Comparison of ENCODE assay signal across 30 cellular contexts in genomic region chr2:154655499-154655898, GRCh38. TPM values are rescaled to one million over a fixed set of nuclear protein-coding genes. Genes with fewer than 3 reads are reported as not detected.
A peak's percentile ranks its signal among the peaks of the same experiment; 100 is the strongest.
DNase-seq lines count a peak whose midpoint lies in the region; ATAC-seq, FAIRE-seq and TF ChIP-seq lines count a peak whose summit lies in the region.
"Had no signal": no experiment of that assay in that cellular context is flagged by ENCODE, and none has a peak within 500 bp of the region (broad histone marks: within the 10 kb centered on the region; RNA-seq: fewer than 3 reads in every experiment).

No MANE protein-coding gene starts in this region.

- H3K4ac ChIP-seq in trophoblast cell (ENCODE audit: low read depth, low read length): no peak overlapping the region

- H4K20me1 ChIP-seq in HepG2 (ENCODE audit: insufficient read depth, low read length): no peaks in the 10 kb centered on the region
- H4K20me1 ChIP-seq in OCI-LY1 (ENCODE audit: insufficient read depth, low read length): no peaks in the 10 kb centered on the region
- no peaks in the 10 kb centered on the region for H4K20me1 ChIP-seq in SK-N-SH (ENCODE audit: insufficient read depth)
- H4K20me1 ChIP-seq: BLaER1 had no signal

- no peak overlapping the region for H3K4me2 ChIP-seq in HepG2 (ENCODE audit: low read depth, low read length)
- H3K4me2 ChIP-seq in OCI-LY1 (ENCODE audit: low read length): no peak overlapping the region
- H3K4me2 ChIP-seq in trophoblast cell (ENCODE audit: low read length): no peak overlapping the region
- H3K4me2 ChIP-seq in SK-N-SH: no peak overlapping the region
- H3K4me2 ChIP-seq: BLaER1 had no signal

- H3K4me3 Mint-ChIP-seq in WTC11: no peak overlapping the region
- H3K4me3 Mint-ChIP-seq: CD14-positive monocyte; CD4-positive, alpha-beta memory T cell; CD8-positive, alpha-beta memory T cell had no signal

- no peak for TF ChIP-seq RAD21 in HepG2 (CRISPR knock-in tag; IDR thresholded peaks at IDR 0.05)
- no peak for TF ChIP-seq RAD21 in SK-N-SH (IDR thresholded peaks at IDR 0.05; ENCODE audit: low read length)

- H3K27me3 ChIP-seq in HepG2 (ENCODE audit: control insufficient read depth in 1 of 2, insufficient read depth in 2 of 2, low read length in 2 of 2) (no peaks in the 10 kb centered on the region), right lobe of liver (no peaks in the 10 kb centered on the region), OCI-LY1 (ENCODE audit: insufficient read depth, low read length) (no peaks in the 10 kb centered on the region), trophoblast cell (ENCODE audit: insufficient read depth, low read length) (no peaks in the 10 kb centered on the region), SK-N-SH (ENCODE audit: insufficient read depth) (no peaks in the 10 kb centered on the region)
- H3K27me3 ChIP-seq: BE2C, BLaER1 had no signal

- no peak overlapping the region for H2BK5ac ChIP-seq in trophoblast cell (ENCODE audit: low read depth, low read length, poor library complexity)

- H3K18ac ChIP-seq in trophoblast cell (ENCODE audit: low read length): no peak overlapping the region

- no peaks in the 10 kb centered on the region for H3K36me3 Mint-ChIP-seq in WTC11
- H3K36me3 Mint-ChIP-seq: CD14-positive monocyte; CD4-positive, alpha-beta memory T cell; CD4-positive, CD25-positive, alpha-beta regulatory T cell; CD8-positive, alpha-beta memory T cell had no signal

- H3K9me2 ChIP-seq in OCI-LY1 (ENCODE audit: low read depth, low read length) (no peaks in the 10 kb centered on the region), SK-N-SH (no peaks in the 10 kb centered on the region)

- no peak for TF ChIP-seq EP300 in HepG2 (IDR thresholded peaks at IDR 0.05; ENCODE audit: low read depth in 2 of 2, low read length in 2 of 2)
- no peak for TF ChIP-seq EP300 in HepG2 (CRISPR knock-in tag; IDR thresholded peaks at IDR 0.05; ENCODE audit: borderline replicate concordance)
- TF ChIP-seq EP300 in SK-N-SH (IDR thresholded peaks at IDR 0.05; ENCODE audit: borderline replicate concordance in 1 of 2, low read depth in 1 of 2, low read length in 1 of 2): no peak

- no peaks in the 10 kb centered on the region for H3K4me1 ChIP-seq in HepG2 (ENCODE audit: insufficient read depth, low read length)
- peaks cover 0 to 5% (median 0%) of the 10 kb centered on the region in 4 donors for H3K4me1 ChIP-seq in right lobe of liver
- no peaks in the 10 kb centered on the region for H3K4me1 ChIP-seq in OCI-LY1 (ENCODE audit: insufficient read depth, low read length, severe bottlenecking)
- no peaks in the 10 kb centered on the region for H3K4me1 ChIP-seq in trophoblast cell (ENCODE audit: control insufficient read depth in 1 of 2, insufficient read depth in 2 of 2, low read length in 2 of 2)
- H3K4me1 ChIP-seq in SK-N-SH (ENCODE audit: control insufficient read depth in 1 of 2, insufficient read depth in 2 of 2, low read depth in 1 of 2, low read length in 1 of 2): no peaks in the 10 kb centered on the region
- H3K4me1 ChIP-seq: BE2C, BLaER1 had no signal

- H3K4me3 ChIP-seq in HepG2 (replicated peaks in 1 of 3; ENCODE audit: insufficient read depth in 1 of 3, low read depth in 2 of 3, low read length in 3 of 3) (no peak overlapping the region), right lobe of liver (no peak overlapping the region), OCI-LY1 (ENCODE audit: low read depth, low read length, poor library complexity, severe bottlenecking) (no peak overlapping the region), trophoblast cell (ENCODE audit: low read depth, low read length) (no peak overlapping the region), SK-N-SH (ENCODE audit: low read depth in 2 of 2, low read length in 1 of 2) (no peak overlapping the region)
- H3K4me3 ChIP-seq: BLaER1 had no signal

- POLR2A ChIA-PET in HepG2 (lab: Yijun Ruan, JAX) (no interaction called here), WTC11 (lab: Charles Lee) (no interaction called here), SK-N-SH (lab: Yijun Ruan, JAX) (no interaction called here)

- intact Hi-C loops in HepG2 (cut with micrococcal nuclease; ENCODE audit: unreplicated experiment): no loop called here
- intact Hi-C loops in right lobe of liver (cut with DNase I): no loop called here
- intact Hi-C loops in left ventricle myocardium superior (cut with micrococcal nuclease): no loop called here

- no peak overlapping the region for H2AK5ac ChIP-seq in trophoblast cell (ENCODE audit: low read length)

- in situ Hi-C loops in HepG2 (cut with HindIII; ENCODE audit: extremely low pct_ligation_motif_present, low pct_unique_long_range_greater_than_20kb): no loop called here

- no peak overlapping the region for H3K23ac ChIP-seq in trophoblast cell (ENCODE audit: low read length)

- H2BK12ac ChIP-seq in trophoblast cell (ENCODE audit: low read length): no peak overlapping the region

- peak overlapping the region; percentile 33; the same call in 1 of the 2 replicates for H3K27ac Mint-ChIP-seq in WTC11
- H3K27ac Mint-ChIP-seq: CD4-positive, alpha-beta memory T cell; CD4-positive, CD25-positive, alpha-beta regulatory T cell had no signal

- H3K27me3 Mint-ChIP-seq in WTC11 (ENCODE audit: low read depth): no peaks in the 10 kb centered on the region
- H3K27me3 Mint-ChIP-seq: CD4-positive, alpha-beta memory T cell; CD4-positive, CD25-positive, alpha-beta regulatory T cell; CD8-positive, alpha-beta memory T cell had no signal

- H3K79me1 ChIP-seq in trophoblast cell (ENCODE audit: low read length): no peaks in the 10 kb centered on the region

- H3K9me3 ChIP-seq in HepG2 (ENCODE audit: low read length) (no peaks in the 10 kb centered on the region), right lobe of liver (no peaks in the 10 kb centered on the region), OCI-LY1 (ENCODE audit: low read length) (no peaks in the 10 kb centered on the region), trophoblast cell (ENCODE audit: insufficient read depth, low read depth, low read length) (no peaks in the 10 kb centered on the region), SK-N-SH (no peaks in the 10 kb centered on the region)
- H3K9me3 ChIP-seq: BE2C, BLaER1 had no signal

- H3K27ac ChIP-seq in HepG2 (ENCODE audit: extremely low read length, insufficient read depth, low read length) (no peak overlapping the region), right lobe of liver (no peak overlapping the region), OCI-LY1 (ENCODE audit: low read depth, low read length, poor library complexity, severe bottlenecking) (no peak overlapping the region), trophoblast cell (ENCODE audit: low read depth, low read length) (no peak overlapping the region), SK-N-SH (ENCODE audit: low read depth in 2 of 2, low read length in 1 of 2) (no peak overlapping the region)
- H3K27ac ChIP-seq: 22Rv1, BLaER1 had no signal

- H3F3A ChIP-seq in OCI-LY1 (ENCODE audit: insufficient read depth, low read length) (no peaks in the 10 kb centered on the region), SK-N-SH (replicated peaks; ENCODE audit: insufficient read depth) (no peaks in the 10 kb centered on the region)

- H2BK120ac ChIP-seq in trophoblast cell (ENCODE audit: insufficient read depth, low read length, poor library complexity): no peak overlapping the region

- H4K12ac ChIP-seq in trophoblast cell (ENCODE audit: low read depth, low read length): no peak overlapping the region

- H3K36me3 ChIP-seq in HepG2 (replicated peaks in 1 of 2; ENCODE audit: control insufficient read depth in 1 of 2, insufficient read depth in 2 of 2, low read length in 2 of 2): no peaks in the 10 kb centered on the region
- H3K36me3 ChIP-seq in right lobe of liver: no peaks in the 10 kb centered on the region
- H3K36me3 ChIP-seq in OCI-LY1 (ENCODE audit: insufficient read depth, low read length): no peaks in the 10 kb centered on the region
- H3K36me3 ChIP-seq in trophoblast cell (ENCODE audit: control insufficient read depth in 1 of 2, insufficient read depth in 2 of 2, low read length in 2 of 2): no peaks in the 10 kb centered on the region
- H3K36me3 ChIP-seq in SK-N-SH (replicated peaks in 1 of 2; ENCODE audit: control insufficient read depth in 1 of 2, insufficient read depth in 2 of 2, low read length in 1 of 2): no peaks in the 10 kb centered on the region
- H3K36me3 ChIP-seq: BE2C, BLaER1 had no signal

- no peak for TF ChIP-seq POLR2A in HepG2 (IDR thresholded peaks at IDR 0.05; ENCODE audit: insufficient read depth in 1 of 2, low read depth in 2 of 2, low read length in 2 of 2)
- no peak for TF ChIP-seq POLR2A in right lobe of liver (IDR thresholded peaks at IDR 0.05)

- TF ChIP-seq CTCF in HepG2 (CRISPR knock-in tag; IDR thresholded peaks at IDR 0.05) (no peak), right lobe of liver (IDR thresholded peaks at IDR 0.05) (no peak), OCI-LY1 (IDR thresholded peaks at IDR 0.05; ENCODE audit: low read length) (no peak), WTC11 (IDR thresholded peaks at IDR 0.05) (no peak), SK-N-SH (IDR thresholded peaks at IDR 0.05) (no peak)

- ATAC-seq in HepG2 (no peak), right lobe of liver (no peak), WTC11 (no peak), left ventricle myocardium superior (no peak)

- H3K14ac ChIP-seq in trophoblast cell (ENCODE audit: low read length): no peak overlapping the region

- peaks cover 21% of the 10 kb centered on the region for H3K4me1 Mint-ChIP-seq in WTC11
- H3K4me1 Mint-ChIP-seq: CD14-positive monocyte; CD4-positive, alpha-beta memory T cell; CD4-positive, CD25-positive, alpha-beta regulatory T cell; CD8-positive, alpha-beta memory T cell had no signal

- H2AFZ ChIP-seq in HepG2 (ENCODE audit: low read length) (no peak overlapping the region), OCI-LY1 (ENCODE audit: low read length) (0 out of 2 replicates have a peak overlapping the region, but pooled peaks have one; percentile 44), trophoblast cell (ENCODE audit: insufficient read depth, low read length, poor library complexity) (no peak overlapping the region), SK-N-SH (ENCODE audit: low read depth) (no peak overlapping the region)

- no peaks in the 10 kb centered on the region for H3K9me3 Mint-ChIP-seq in WTC11

- CTCF ChIA-PET in HepG2 (lab: Yijun Ruan, JAX; ENCODE audit: low intra/inter-chr PET ratio, low total read pairs) (no interaction called here), WTC11 (lab: Charles Lee) (no interaction called here), SK-N-SH (lab: Yijun Ruan, JAX) (no interaction called here)

- BruUV-seq in HepG2 (replicated peaks; lab: Mats Ljungman, UMichigan): no TSS peak

- FAIRE-seq in HepG2 (lab: Jason Lieb, UNC): no peak
- FAIRE-seq: G401.6, GM19239 had no signal

- H3K79me2 ChIP-seq in HepG2 (ENCODE audit: insufficient read depth, low read length) (no peaks in the 10 kb centered on the region), OCI-LY1 (ENCODE audit: insufficient read depth, low read length) (no peaks in the 10 kb centered on the region), trophoblast cell (ENCODE audit: control insufficient read depth, insufficient read depth, low read length, poor library complexity) (no peaks in the 10 kb centered on the region), SK-N-SH (ENCODE audit: insufficient read depth) (no peaks in the 10 kb centered on the region)

- H3K9ac ChIP-seq in HepG2 (ENCODE audit: insufficient read depth, low read depth, low read length) (no peak overlapping the region), OCI-LY1 (ENCODE audit: low read length) (no peak overlapping the region), trophoblast cell (ENCODE audit: low read length) (no peak overlapping the region), SK-N-SH (no peak overlapping the region)
- H3K9ac ChIP-seq: BLaER1 had no signal

- H4K91ac ChIP-seq in trophoblast cell (ENCODE audit: low read depth, low read length): no peak overlapping the region

- DNase-seq in HepG2 (ENCODE audit: low spot score) (no peak), right lobe of liver (no peak), WTC11 (ENCODE audit: low spot score) (no peak), left ventricle myocardium superior (no peak), trophoblast cell (no peak), SK-N-SH (no peak)
- DNase-seq: ACHN; BE2C; C1 segment of cervical spinal cord; CD4-positive, alpha-beta memory T cell; CD4-positive, CD25-positive, alpha-beta regulatory T cell; CD8-positive, alpha-beta memory T cell; COR-L47; DMS 273 treated with DMSO at 0.1 percent for 48 hours; DMS153; DMS53; DMS79; DND-41; EL; GF-D8 had no signal

- H4K8ac ChIP-seq in trophoblast cell (ENCODE audit: low read depth, low read length): no peak overlapping the region

RNA-seq across cellular contexts. Expression of gene KCNJ3, which starts 43.0 kb away (rescaled TPM):
- not detected in 2 replicates for total RNA-seq in HepG2 (2016; rRNA removed; fragmentation: Illumina TruSeq; extraction: Trizol)
- not detected in 2 replicates for total RNA-seq in HepG2 (2016; cell fraction: cytosol; rRNA removed; fragmentation: Illumina TruSeq; extraction: Trizol; ENCODE audit: low read depth)
- total RNA-seq in HepG2 (2016; cell fraction: insoluble cytoplasmic fraction; rRNA removed; fragmentation: Illumina TruSeq; extraction: Trizol): not detected in 2 replicates
- not detected in 2 replicates for total RNA-seq in HepG2 (2016; cell fraction: membrane; rRNA removed; fragmentation: Illumina TruSeq; extraction: Trizol)
- not detected in 2 replicates for total RNA-seq in HepG2 (2016; cell fraction: nucleus; rRNA removed; fragmentation: Illumina TruSeq; extraction: Trizol)
- not detected in 2 replicates for polyA plus RNA-seq in HepG2 (2011; rRNA removed)
- polyA plus RNA-seq in HepG2 (2011; cell fraction: cytosol; rRNA removed): not detected in 2 replicates
- not detected in 2 replicates for polyA plus RNA-seq in HepG2 (2011; cell fraction: nucleus; rRNA removed)
- polyA plus RNA-seq in HepG2 (2012): not detected in 2 replicates
- polyA plus RNA-seq in HepG2 (2016; cell fraction: cytosol; fragmentation: Illumina TruSeq; extraction: Trizol; ENCODE audit: low read depth): not detected in 2 replicates
- polyA plus RNA-seq in HepG2 (2016; cell fraction: insoluble cytoplasmic fraction; fragmentation: Illumina TruSeq; extraction: Trizol; ENCODE audit: low read depth): not detected in 2 replicates
- not detected in 2 replicates for polyA plus RNA-seq in HepG2 (2016; cell fraction: membrane; fragmentation: Illumina TruSeq; extraction: Trizol; ENCODE audit: low read depth)
- polyA plus RNA-seq in HepG2 (2016; cell fraction: nucleus; fragmentation: Illumina TruSeq; extraction: Trizol; ENCODE audit: insufficient read depth, low read depth): not detected in 2 replicates
- polyA minus RNA-seq in HepG2 (2011; rRNA and poly(A)+ RNA removed; ENCODE audit: low replicate concordance): not detected in 2 replicates
- polyA minus RNA-seq in HepG2 (2011; cell fraction: cytosol; rRNA and poly(A)+ RNA removed): not detected in 2 replicates
- not detected in 2 replicates for polyA minus RNA-seq in HepG2 (2011; cell fraction: nucleus; rRNA and poly(A)+ RNA removed)
- 1 to 10 TPM in 1 of 6 experiments, under 1 TPM in 5; 0.12 to 1.5 (median 0.52) TPM for total RNA-seq in right lobe of liver
- 0.31 to 0.69 TPM (median 0.32 TPM) in 3 replicates for total RNA-seq in WTC11 (2021)
- total RNA-seq in left ventricle myocardium superior: 2.0 TPM
- not detected in 2 replicates for polyA plus RNA-seq in trophoblast cell (2013)
- not detected in 2 replicates for polyA plus RNA-seq in SK-N-SH (2012; rRNA removed)
- polyA plus RNA-seq in SK-N-SH (2012; cell fraction: cytosol; rRNA removed): under 0.01 and 0.01 TPM in 2 replicates
- 0.01 TPM in 1 of 2 replicates, not detected in the other for polyA plus RNA-seq in SK-N-SH (2012; cell fraction: nucleus; rRNA removed)
- total RNA-seq: A172; A673; CD4-positive, alpha-beta memory T cell; CD4-positive, CD25-positive, alpha-beta regulatory T cell; CD8-positive, alpha-beta memory T cell; Daoy had no signal
- polyA plus RNA-seq: AG04450; CD14-positive monocyte; CD4-positive, alpha-beta memory T cell; CD4-positive, CD25-positive, alpha-beta regulatory T cell; CD8-positive, alpha-beta memory T cell had no signal
